In genomic region chr19:18389095-18389735, GRCh38 we compare ENCODE assay signal across 10 cellular contexts. TPM values are rescaled to one million over a fixed set of nuclear protein-coding genes. Genes with fewer than 3 reads are reported as not detected.
DNase-seq lines count a peak whose midpoint lies in the region; ATAC-seq and TF ChIP-seq lines count a peak whose summit lies in the region.
"Had no signal": no experiment of that assay in that cellular context is flagged by ENCODE, and none has a peak within 500 bp of the region (broad histone marks: within the 10 kb centered on the region; RNA-seq: fewer than 3 reads in every experiment).

No MANE protein-coding gene starts in this region.

- H3K36me3 Mint-ChIP-seq in CD8-positive, alpha-beta T cell: no peaks in the 10 kb centered on the region
- H3K36me3 Mint-ChIP-seq in activated naive CD8-positive, alpha-beta T cell treated with anti-CD3 and anti-CD28 coated beads, Interleukin-2, amount 10 ng/mL, durations not matched to agents 7 days and 5 days: no peaks in the 10 kb centered on the region

- H2BK12ac ChIP-seq in mesenchymal stem cell (ENCODE audit: low read length in 2 of 2): peak overlapping the region in 1 of 2 experiments; percentile 43

- H2BK120ac ChIP-seq in mesenchymal stem cell (ENCODE audit: low read depth, low read length): no peak overlapping the region

- peaks cover 8% of the 10 kb centered on the region for H3K4me1 ChIP-seq in CD8-positive, alpha-beta T cell (ENCODE audit: insufficient read depth, low read length)
- H3K4me1 ChIP-seq in mesenchymal stem cell (ENCODE audit: control insufficient read depth, insufficient read depth, low read depth, low read length): peaks cover 21% of the 10 kb centered on the region

- peak overlapping the region; percentile 60 for H3K4me3 Mint-ChIP-seq in CD8-positive, alpha-beta T cell
- H3K4me3 Mint-ChIP-seq in activated naive CD8-positive, alpha-beta T cell treated with anti-CD3 and anti-CD28 coated beads, Interleukin-2, amount 10 ng/mL, durations not matched to agents 7 days and 5 days: peak overlapping the region; percentile 31

- no peak overlapping the region for H2BK5ac ChIP-seq in mesenchymal stem cell (ENCODE audit: low read depth, low read length, poor library complexity, severe bottlenecking)

- H3K9me3 Mint-ChIP-seq in CD8-positive, alpha-beta T cell: no peaks in the 10 kb centered on the region
- no peaks in the 10 kb centered on the region for H3K9me3 Mint-ChIP-seq in activated naive CD8-positive, alpha-beta T cell treated with anti-CD3 and anti-CD28 coated beads, Interleukin-2, amount 10 ng/mL, durations not matched to agents 7 days and 5 days
- H3K9me3 Mint-ChIP-seq: stimulated activated naive CD8-positive, alpha-beta T cell treated with anti-CD3 and anti-CD28 coated beads, Interleukin-15, Interleukin-2, amounts not matched to agents 100 ng/mL and 50 ng/mL, for 24 hours had no signal

- H3K4ac ChIP-seq in mesenchymal stem cell (ENCODE audit: low read depth in 1 of 2, low read length in 2 of 2): no peak overlapping the region

- H4K8ac ChIP-seq in mesenchymal stem cell (ENCODE audit: low read length): no peak overlapping the region

- H3K9me3 ChIP-seq in CD8-positive, alpha-beta T cell (ENCODE audit: low read length): no peaks in the 10 kb centered on the region
- no peaks in the 10 kb centered on the region for H3K9me3 ChIP-seq in mesenchymal stem cell (ENCODE audit: control insufficient read depth, low read length)
- H3K9me3 ChIP-seq: gastroesophageal sphincter had no signal

- 93% methylated on average over 8 of the region's 8 CpGs for WGBS in mesenchymal stem cell

- H3K18ac ChIP-seq in mesenchymal stem cell (ENCODE audit: low read depth in 1 of 2, low read length in 2 of 2): no peak overlapping the region

- intact Hi-C loops in CD8-positive, alpha-beta T cell (cut with DNase I, micrococcal nuclease): no loop called here

- no peak overlapping the region for H2AFZ ChIP-seq in mesenchymal stem cell (ENCODE audit: low read depth, low read length)

- peaks cover 8% of the 10 kb centered on the region for H3K4me1 Mint-ChIP-seq in CD8-positive, alpha-beta T cell (ENCODE audit: low read depth)
- peaks cover 12% of the 10 kb centered on the region for H3K4me1 Mint-ChIP-seq in activated naive CD8-positive, alpha-beta T cell treated with anti-CD3 and anti-CD28 coated beads, Interleukin-2, amount 10 ng/mL, durations not matched to agents 7 days and 5 days

- H2BK15ac ChIP-seq in mesenchymal stem cell (ENCODE audit: low read depth, poor library complexity, severe bottlenecking): no peak overlapping the region

- H3K79me1 ChIP-seq in mesenchymal stem cell (replicated peaks; ENCODE audit: low read length, poor library complexity, severe bottlenecking): no peaks in the 10 kb centered on the region

- CTCF ChIA-PET in CD8-positive, alpha-beta T cell (lab: Charles Lee): interaction anchor here (0.8 to 10.0 kb wide), 22 partner anchors 9 to 488 kb away, joined by 3 to 160 read pairs (median 6); partner anchors contain the start of genes IQCN, LRRC25 and SSBP4

- H4K91ac ChIP-seq in mesenchymal stem cell (ENCODE audit: low read length): no peak overlapping the region

- H3K4me3 ChIP-seq in CD8-positive, alpha-beta T cell (ENCODE audit: low read depth, low read length): no peak overlapping the region
- H3K4me3 ChIP-seq in mesenchymal stem cell (ENCODE audit: insufficient read depth in 1 of 2, low read depth in 1 of 2, low read length in 2 of 2): peak overlapping the region in 1 of 2 experiments; percentile 78

- DNase-seq in CD8-positive, alpha-beta T cell: no peak
- DNase-seq in activated naive CD8-positive, alpha-beta T cell treated with anti-CD3 and anti-CD28 coated beads, Interleukin-2, amount 10 ng/mL, durations not matched to agents 7 days and 5 days: no peak
- DNase-seq in mesenchymal stem cell: no peak
- no peak for DNase-seq in hippocampal formation (lab: John Stamatoyannopoulos, UW)

- H3K4me2 ChIP-seq in mesenchymal stem cell (ENCODE audit: low read length, poor library complexity, severe bottlenecking): no peak overlapping the region

- H3K27me3 ChIP-seq in CD8-positive, alpha-beta T cell (ENCODE audit: insufficient read depth, low read length): peaks cover 21% of the 10 kb centered on the region
- H3K27me3 ChIP-seq in mesenchymal stem cell (ENCODE audit: control insufficient read depth in 1 of 2, insufficient read depth in 1 of 2, low read length in 2 of 2): no peaks in the 10 kb centered on the region

- POLR2A ChIA-PET in CD8-positive, alpha-beta T cell (lab: Charles Lee): interaction anchor here (0.7 to 1.4 kb wide), 2 partner anchors 23 to 30 kb away, joined by 3 to 6 read pairs; partner anchors contain the start of gene SSBP4
- POLR2A ChIA-PET in activated naive CD8-positive, alpha-beta T cell treated with anti-CD3 and anti-CD28 coated beads, Interleukin-2, amount 10 ng/mL, durations not matched to agents 7 days and 5 days (lab: Charles Lee): interaction anchor here (0.5 to 3.2 kb wide), 4 partner anchors 12 to 40 kb away, joined by 3 to 14 read pairs (median 6); partner anchors contain the start of gene SSBP4

- TF ChIP-seq POLR2A in GM18505 (IDR thresholded peaks at IDR 0.05; ENCODE audit: borderline replicate concordance, extremely low read depth, insufficient read depth, insufficient read length): no peak

- H3K27ac ChIP-seq in 22Rv1 (peak overlapping the region; percentile 69), mesenchymal stem cell (ENCODE audit: low read length, poor library complexity, severe bottlenecking) (peak overlapping the region; percentile 22)
- no peak overlapping the region for H3K27ac ChIP-seq in CD8-positive, alpha-beta T cell (ENCODE audit: low read depth, low read length)

- no peak overlapping the region for H3K27ac Mint-ChIP-seq in CD8-positive, alpha-beta T cell
- H3K27ac Mint-ChIP-seq in activated naive CD8-positive, alpha-beta T cell treated with anti-CD3 and anti-CD28 coated beads, Interleukin-2, amount 10 ng/mL, durations not matched to agents 7 days and 5 days: no peak overlapping the region
- H3K27ac Mint-ChIP-seq: stimulated activated naive CD8-positive, alpha-beta T cell treated with anti-CD3 and anti-CD28 coated beads, Interleukin-15, Interleukin-2, amounts not matched to agents 100 ng/mL and 50 ng/mL, for 24 hours had no signal

- no peak for TF ChIP-seq CTCF in 22Rv1 (IDR thresholded peaks at IDR 0.05)
- TF ChIP-seq CTCF in CD8-positive, alpha-beta T cell (IDR thresholded peaks at IDR 0.05): no peak

- H3K36me3 ChIP-seq in CD8-positive, alpha-beta T cell (ENCODE audit: insufficient read depth, low read length): no peaks in the 10 kb centered on the region
- peaks cover 16 to 40% of the 10 kb centered on the region in 2 experiments for H3K36me3 ChIP-seq in mesenchymal stem cell (ENCODE audit: control insufficient read depth in 1 of 2, insufficient read depth in 2 of 2, low read depth in 1 of 2, low read length in 2 of 2)
- H3K36me3 ChIP-seq: gastroesophageal sphincter had no signal

- H3K27me3 Mint-ChIP-seq in CD8-positive, alpha-beta T cell (ENCODE audit: low read depth): peaks cover 28% of the 10 kb centered on the region
- peaks cover 65% of the 10 kb centered on the region for H3K27me3 Mint-ChIP-seq in activated naive CD8-positive, alpha-beta T cell treated with anti-CD3 and anti-CD28 coated beads, Interleukin-2, amount 10 ng/mL, durations not matched to agents 7 days and 5 days

- no peak overlapping the region for H3K14ac ChIP-seq in mesenchymal stem cell (ENCODE audit: low read length in 2 of 2)

- peak overlapping the region; percentile 53 for H2AK5ac ChIP-seq in mesenchymal stem cell (ENCODE audit: low read length, severe bottlenecking)

- no peak for ATAC-seq in CD8-positive, alpha-beta T cell
- ATAC-seq in activated naive CD8-positive, alpha-beta T cell treated with anti-CD3 and anti-CD28 coated beads, Interleukin-2, amount 10 ng/mL, durations not matched to agents 7 days and 5 days (ENCODE audit: low read depth): no peak
- ATAC-seq in HG02973 (IDR thresholded peaks at IDR 0.05; ENCODE audit: unreplicated experiment) (no peak), GM19463 (IDR thresholded peaks at IDR 0.05; ENCODE audit: unreplicated experiment) (no peak), GM18505 (IDR thresholded peaks at IDR 0.05; ENCODE audit: unreplicated experiment) (no peak)

- peak overlapping the region; percentile 91 for H3K9ac ChIP-seq in mesenchymal stem cell (ENCODE audit: low read length)

- H3K23ac ChIP-seq in mesenchymal stem cell (ENCODE audit: low read length in 2 of 2): no peak overlapping the region

RNA-seq across cellular contexts. Expression of gene GDF15, which starts 3.3 kb away (rescaled TPM):
- total RNA-seq in CD8-positive, alpha-beta T cell: not detected
- under 1 TPM; 0.34 to 0.75 TPM for total RNA-seq in activated naive CD8-positive, alpha-beta T cell treated with anti-CD3 and anti-CD28 coated beads, Interleukin-2, amount 10 ng/mL, durations not matched to agents 7 days and 5 days
- 355 TPM for polyA plus RNA-seq in mesenchymal stem cell (2013, experiment 1 of 2)
- polyA plus RNA-seq in mesenchymal stem cell (2013, experiment 2 of 2): 348 TPM

RNA-seq across cellular contexts. Expression of gene LRRC25, which starts 8.2 kb away (rescaled TPM):
- total RNA-seq in CD8-positive, alpha-beta T cell: under 1 TPM in 1 of 2 experiments, not detected in 1; 0.22 TPM
- 1 to 10 TPM; 1.2 to 1.6 TPM for total RNA-seq in activated naive CD8-positive, alpha-beta T cell treated with anti-CD3 and anti-CD28 coated beads, Interleukin-2, amount 10 ng/mL, durations not matched to agents 7 days and 5 days
- polyA plus RNA-seq in mesenchymal stem cell (2013, experiment 1 of 2): 1.0 TPM
- polyA plus RNA-seq in mesenchymal stem cell (2013, experiment 2 of 2): 1.1 TPM

RNA-seq across cellular contexts. Expression of gene SSBP4, which starts 30.0 kb away (rescaled TPM):
- 10 to 100 TPM; 49.9 to 58.2 TPM for total RNA-seq in CD8-positive, alpha-beta T cell
- total RNA-seq in activated naive CD8-positive, alpha-beta T cell treated with anti-CD3 and anti-CD28 coated beads, Interleukin-2, amount 10 ng/mL, durations not matched to agents 7 days and 5 days: 100 to 1,000 TPM; 152 to 158 TPM
- polyA plus RNA-seq in mesenchymal stem cell (2013, experiment 1 of 2): 88.5 TPM
- polyA plus RNA-seq in mesenchymal stem cell (2013, experiment 2 of 2): 97.4 TPM

RNA-seq across cellular contexts. Expression of gene ISYNA1, which starts 48.7 kb away (rescaled TPM):
- 10 to 100 TPM; 54.5 to 54.7 TPM for total RNA-seq in CD8-positive, alpha-beta T cell
- 10 to 100 TPM; 39.6 to 43.4 TPM for total RNA-seq in activated naive CD8-positive, alpha-beta T cell treated with anti-CD3 and anti-CD28 coated beads, Interleukin-2, amount 10 ng/mL, durations not matched to agents 7 days and 5 days
- polyA plus RNA-seq in mesenchymal stem cell (2013, experiment 1 of 2): 83.2 TPM
- 85.1 TPM for polyA plus RNA-seq in mesenchymal stem cell (2013, experiment 2 of 2)

RNA-seq across cellular contexts. Expression of gene PGPEP1, which starts 48.8 kb away (rescaled TPM):
- 10 to 100 TPM; 20.0 to 25.2 TPM for total RNA-seq in CD8-positive, alpha-beta T cell
- total RNA-seq in activated naive CD8-positive, alpha-beta T cell treated with anti-CD3 and anti-CD28 coated beads, Interleukin-2, amount 10 ng/mL, durations not matched to agents 7 days and 5 days: 10 to 100 TPM; 41.3 to 45.7 TPM
- 69.3 TPM for polyA plus RNA-seq in mesenchymal stem cell (2013, experiment 1 of 2)
- polyA plus RNA-seq in mesenchymal stem cell (2013, experiment 2 of 2): 64.4 TPM
